1 cellular context compared by ENCODE assay signal in the genomic region with DNA sequence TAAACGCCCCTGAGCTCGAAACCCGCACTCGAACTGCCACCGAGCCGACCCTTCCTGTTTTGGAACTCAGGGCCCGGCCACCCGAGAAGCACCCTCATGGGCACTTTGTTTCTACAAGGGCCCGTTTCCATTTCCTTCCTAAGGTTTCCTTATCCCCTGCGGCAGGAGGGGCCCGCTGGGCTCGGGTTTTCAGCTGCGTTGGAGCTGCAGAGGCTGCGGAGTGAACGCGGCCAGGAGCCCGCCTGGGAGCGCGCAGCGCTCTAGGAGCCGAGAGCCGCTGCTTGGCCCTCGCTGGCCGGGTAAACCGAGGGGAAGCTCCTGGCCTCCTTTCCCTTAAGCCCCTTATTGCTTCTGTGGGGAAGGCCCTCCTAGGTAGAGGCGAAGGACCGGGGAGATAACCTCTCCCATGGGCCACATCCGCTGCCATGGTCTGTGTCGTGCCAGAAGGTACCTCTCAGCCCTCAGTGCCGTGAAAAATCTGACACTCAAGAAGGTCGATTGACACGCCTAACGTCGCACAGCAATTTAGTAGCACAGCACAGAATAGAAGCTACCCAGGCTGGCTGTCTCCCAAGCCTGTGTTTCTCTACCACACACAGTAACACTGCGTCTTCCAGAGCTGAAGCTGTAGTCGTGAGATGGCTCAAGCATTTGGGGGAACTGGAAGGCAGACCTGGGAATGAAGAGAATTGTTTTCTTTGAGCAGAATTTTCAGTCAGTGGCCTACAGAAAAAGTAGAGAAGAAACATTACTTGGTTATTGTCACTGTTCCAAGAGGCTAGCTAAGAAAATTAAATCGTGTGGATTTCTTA.
A peak's percentile ranks its signal among the peaks of the same experiment; 100 is the strongest.
TF ChIP-seq lines count a peak whose summit lies in the region.

No MANE protein-coding gene starts in this region.

TF ChIP-seq in K562, 482 proteins besides CTCF, POLR2A, EP300 and RAD21 (continued from another document and continues in another):
- TF ChIP-seq, protein P1, sequence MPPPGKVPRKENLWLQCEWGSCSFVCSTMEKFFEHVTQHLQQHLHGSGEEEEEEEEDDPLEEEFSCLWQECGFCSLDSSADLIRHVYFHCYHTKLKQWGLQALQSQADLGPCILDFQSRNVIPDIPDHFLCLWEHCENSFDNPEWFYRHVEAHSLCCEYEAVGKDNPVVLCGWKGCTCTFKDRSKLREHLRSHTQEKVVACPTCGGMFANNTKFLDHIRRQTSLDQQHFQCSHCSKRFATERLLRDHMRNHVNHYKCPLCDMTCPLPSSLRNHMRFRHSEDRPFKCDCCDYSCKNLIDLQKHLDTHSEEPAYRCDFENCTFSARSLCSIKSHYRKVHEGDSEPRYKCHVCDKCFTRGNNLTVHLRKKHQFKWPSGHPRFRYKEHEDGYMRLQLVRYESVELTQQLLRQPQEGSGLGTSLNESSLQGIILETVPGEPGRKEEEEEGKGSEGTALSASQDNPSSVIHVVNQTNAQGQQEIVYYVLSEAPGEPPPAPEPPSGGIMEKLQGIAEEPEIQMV (tag; conservative IDR thresholded peaks at IDR 0.05; ENCODE audit: low read depth), result no peak
- 0 out of 4 replicates have a peak, but pooled peaks of 1 of the 2 experiments have one; percentile 17 for TF ChIP-seq SRF (CRISPR knock-in tag; IDR thresholded peaks at IDR 0.05)
- no peak for TF ChIP-seq NFIC (IDR thresholded peaks at IDR 0.05)
- no peak for TF ChIP-seq HNRNPL (IDR thresholded peaks at IDR 0.05; ENCODE audit: low read depth, low read length)
- TF ChIP-seq PHF20 (IDR thresholded peaks at IDR 0.05; ENCODE audit: partially characterized antibody), result no peak
- no peak for TF ChIP-seq CBX2 (IDR thresholded peaks at IDR 0.05; ENCODE audit: insufficient read depth, low read length, poor library complexity, severe bottlenecking)
- no peak for TF ChIP-seq ZC3H8 (IDR thresholded peaks at IDR 0.05)
- TF ChIP-seq ZNF239 (CRISPR knock-in tag; IDR thresholded peaks at IDR 0.05), result no peak
- no peak for TF ChIP-seq HDAC8 (tag; IDR thresholded peaks at IDR 0.05)
- TF ChIP-seq, protein P2, sequence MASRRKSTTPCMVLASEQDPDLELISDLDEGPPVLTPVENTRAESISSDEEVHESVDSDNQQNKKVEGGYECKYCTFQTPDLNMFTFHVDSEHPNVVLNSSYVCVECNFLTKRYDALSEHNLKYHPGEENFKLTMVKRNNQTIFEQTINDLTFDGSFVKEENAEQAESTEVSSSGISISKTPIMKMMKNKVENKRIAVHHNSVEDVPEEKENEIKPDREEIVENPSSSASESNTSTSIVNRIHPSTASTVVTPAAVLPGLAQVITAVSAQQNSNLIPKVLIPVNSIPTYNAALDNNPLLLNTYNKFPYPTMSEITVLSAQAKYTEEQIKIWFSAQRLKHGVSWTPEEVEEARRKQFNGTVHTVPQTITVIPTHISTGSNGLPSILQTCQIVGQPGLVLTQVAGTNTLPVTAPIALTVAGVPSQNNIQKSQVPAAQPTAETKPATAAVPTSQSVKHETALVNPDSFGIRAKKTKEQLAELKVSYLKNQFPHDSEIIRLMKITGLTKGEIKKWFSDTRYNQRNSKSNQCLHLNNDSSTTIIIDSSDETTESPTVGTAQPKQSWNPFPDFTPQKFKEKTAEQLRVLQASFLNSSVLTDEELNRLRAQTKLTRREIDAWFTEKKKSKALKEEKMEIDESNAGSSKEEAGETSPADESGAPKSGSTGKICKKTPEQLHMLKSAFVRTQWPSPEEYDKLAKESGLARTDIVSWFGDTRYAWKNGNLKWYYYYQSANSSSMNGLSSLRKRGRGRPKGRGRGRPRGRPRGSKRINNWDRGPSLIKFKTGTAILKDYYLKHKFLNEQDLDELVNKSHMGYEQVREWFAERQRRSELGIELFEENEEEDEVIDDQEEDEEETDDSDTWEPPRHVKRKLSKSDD (conservative IDR thresholded peaks at IDR 0.05; ENCODE audit: low read length), result no peak
- TF ChIP-seq ELF1 (tag; IDR thresholded peaks at IDR 0.05), result no peak
- no peak for TF ChIP-seq NONO (IDR thresholded peaks at IDR 0.05; ENCODE audit: low read depth in 2 of 2, low read length in 1 of 2)
- TF ChIP-seq CSDE1 (IDR thresholded peaks at IDR 0.05), result no peak
- TF ChIP-seq ZNF766 (CRISPR knock-in tag; conservative IDR thresholded peaks at IDR 0.05), result no peak
- no peak for TF ChIP-seq ZKSCAN1 (IDR thresholded peaks at IDR 0.05; ENCODE audit: low read depth, low read length)
- TF ChIP-seq SMARCA5 (IDR thresholded peaks at IDR 0.05), result no peak
- TF ChIP-seq RBM15 (IDR thresholded peaks at IDR 0.05; ENCODE audit: insufficient read depth, low read length), result no peak
- peak; percentile 20; the same call in 1 of the 2 replicates for TF ChIP-seq ZNF175 (CRISPR knock-in tag; IDR thresholded peaks at IDR 0.05; ENCODE audit: low read depth)
- no peak for TF ChIP-seq SMARCC2 (IDR thresholded peaks at IDR 0.05; ENCODE audit: low read depth)
- TF ChIP-seq, protein P3, sequence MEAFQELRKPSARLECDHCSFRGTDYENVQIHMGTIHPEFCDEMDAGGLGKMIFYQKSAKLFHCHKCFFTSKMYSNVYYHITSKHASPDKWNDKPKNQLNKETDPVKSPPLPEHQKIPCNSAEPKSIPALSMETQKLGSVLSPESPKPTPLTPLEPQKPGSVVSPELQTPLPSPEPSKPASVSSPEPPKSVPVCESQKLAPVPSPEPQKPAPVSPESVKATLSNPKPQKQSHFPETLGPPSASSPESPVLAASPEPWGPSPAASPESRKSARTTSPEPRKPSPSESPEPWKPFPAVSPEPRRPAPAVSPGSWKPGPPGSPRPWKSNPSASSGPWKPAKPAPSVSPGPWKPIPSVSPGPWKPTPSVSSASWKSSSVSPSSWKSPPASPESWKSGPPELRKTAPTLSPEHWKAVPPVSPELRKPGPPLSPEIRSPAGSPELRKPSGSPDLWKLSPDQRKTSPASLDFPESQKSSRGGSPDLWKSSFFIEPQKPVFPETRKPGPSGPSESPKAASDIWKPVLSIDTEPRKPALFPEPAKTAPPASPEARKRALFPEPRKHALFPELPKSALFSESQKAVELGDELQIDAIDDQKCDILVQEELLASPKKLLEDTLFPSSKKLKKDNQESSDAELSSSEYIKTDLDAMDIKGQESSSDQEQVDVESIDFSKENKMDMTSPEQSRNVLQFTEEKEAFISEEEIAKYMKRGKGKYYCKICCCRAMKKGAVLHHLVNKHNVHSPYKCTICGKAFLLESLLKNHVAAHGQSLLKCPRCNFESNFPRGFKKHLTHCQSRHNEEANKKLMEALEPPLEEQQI (IDR thresholded peaks at IDR 0.05), result no peak
- TF ChIP-seq YY1 (IDR thresholded peaks at IDR 0.05; ENCODE audit: borderline replicate concordance in 1 of 3, control insufficient read depth in 1 of 3, extremely low read depth in 1 of 3, insufficient read depth in 3 of 3, insufficient read length in 1 of 3, insufficient replicate concordance in 2 of 3, low read depth in 1 of 3, low read length in 2 of 3), result peak in 1 of 3 experiments; percentile 11
- TF ChIP-seq NFE2L1 (tag; IDR thresholded peaks at IDR 0.05; ENCODE audit: borderline replicate concordance, low read depth), result no peak
- TF ChIP-seq KLF1 (tag; IDR thresholded peaks at IDR 0.05), result no peak
- TF ChIP-seq, protein P4, sequence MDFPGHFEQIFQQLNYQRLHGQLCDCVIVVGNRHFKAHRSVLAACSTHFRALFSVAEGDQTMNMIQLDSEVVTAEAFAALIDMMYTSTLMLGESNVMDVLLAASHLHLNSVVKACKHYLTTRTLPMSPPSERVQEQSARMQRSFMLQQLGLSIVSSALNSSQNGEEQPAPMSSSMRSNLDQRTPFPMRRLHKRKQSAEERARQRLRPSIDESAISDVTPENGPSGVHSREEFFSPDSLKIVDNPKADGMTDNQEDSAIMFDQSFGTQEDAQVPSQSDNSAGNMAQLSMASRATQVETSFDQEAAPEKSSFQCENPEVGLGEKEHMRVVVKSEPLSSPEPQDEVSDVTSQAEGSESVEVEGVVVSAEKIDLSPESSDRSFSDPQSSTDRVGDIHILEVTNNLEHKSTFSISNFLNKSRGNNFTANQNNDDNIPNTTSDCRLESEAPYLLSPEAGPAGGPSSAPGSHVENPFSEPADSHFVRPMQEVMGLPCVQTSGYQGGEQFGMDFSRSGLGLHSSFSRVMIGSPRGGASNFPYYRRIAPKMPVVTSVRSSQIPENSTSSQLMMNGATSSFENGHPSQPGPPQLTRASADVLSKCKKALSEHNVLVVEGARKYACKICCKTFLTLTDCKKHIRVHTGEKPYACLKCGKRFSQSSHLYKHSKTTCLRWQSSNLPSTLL (IDR thresholded peaks at IDR 0.05), result no peak
- no peak for TF ChIP-seq NBN (IDR thresholded peaks at IDR 0.05; ENCODE audit: low read depth)
- no peak for TF ChIP-seq ZNF830 (CRISPR knock-in tag; IDR thresholded peaks at IDR 0.05)
- no peak for TF ChIP-seq ZNF551 (CRISPR knock-in tag; IDR thresholded peaks at IDR 0.05)
- no peak for TF ChIP-seq PPARD (CRISPR knock-in tag; IDR thresholded peaks at IDR 0.05)
- TF ChIP-seq, protein P5, sequence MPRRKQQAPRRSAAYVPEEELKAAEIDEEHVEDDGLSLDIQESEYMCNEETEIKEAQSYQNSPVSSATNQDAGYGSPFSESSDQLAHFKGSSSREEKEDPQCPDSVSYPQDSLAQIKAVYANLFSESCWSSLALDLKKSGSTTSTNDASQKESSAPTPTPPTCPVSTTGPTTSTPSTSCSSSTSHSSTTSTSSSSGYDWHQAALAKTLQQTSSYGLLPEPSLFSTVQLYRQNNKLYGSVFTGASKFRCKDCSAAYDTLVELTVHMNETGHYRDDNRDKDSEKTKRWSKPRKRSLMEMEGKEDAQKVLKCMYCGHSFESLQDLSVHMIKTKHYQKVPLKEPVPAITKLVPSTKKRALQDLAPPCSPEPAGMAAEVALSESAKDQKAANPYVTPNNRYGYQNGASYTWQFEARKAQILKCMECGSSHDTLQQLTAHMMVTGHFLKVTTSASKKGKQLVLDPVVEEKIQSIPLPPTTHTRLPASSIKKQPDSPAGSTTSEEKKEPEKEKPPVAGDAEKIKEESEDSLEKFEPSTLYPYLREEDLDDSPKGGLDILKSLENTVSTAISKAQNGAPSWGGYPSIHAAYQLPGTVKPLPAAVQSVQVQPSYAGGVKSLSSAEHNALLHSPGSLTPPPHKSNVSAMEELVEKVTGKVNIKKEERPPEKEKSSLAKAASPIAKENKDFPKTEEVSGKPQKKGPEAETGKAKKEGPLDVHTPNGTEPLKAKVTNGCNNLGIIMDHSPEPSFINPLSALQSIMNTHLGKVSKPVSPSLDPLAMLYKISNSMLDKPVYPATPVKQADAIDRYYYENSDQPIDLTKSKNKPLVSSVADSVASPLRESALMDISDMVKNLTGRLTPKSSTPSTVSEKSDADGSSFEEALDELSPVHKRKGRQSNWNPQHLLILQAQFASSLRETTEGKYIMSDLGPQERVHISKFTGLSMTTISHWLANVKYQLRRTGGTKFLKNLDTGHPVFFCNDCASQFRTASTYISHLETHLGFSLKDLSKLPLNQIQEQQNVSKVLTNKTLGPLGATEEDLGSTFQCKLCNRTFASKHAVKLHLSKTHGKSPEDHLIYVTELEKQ (CRISPR knock-in tag; IDR thresholded peaks at IDR 0.05), result no peak
- peak; percentile 47 for TF ChIP-seq RBBP5 (IDR thresholded peaks at IDR 0.05; ENCODE audit: borderline replicate concordance, insufficient read depth, low read length, poor library complexity, severe bottlenecking)
- TF ChIP-seq PRPF4 (IDR thresholded peaks at IDR 0.05; ENCODE audit: insufficient read depth, low read depth, low read length, poor library complexity, severe bottlenecking), result no peak
- TF ChIP-seq, protein P6, sequence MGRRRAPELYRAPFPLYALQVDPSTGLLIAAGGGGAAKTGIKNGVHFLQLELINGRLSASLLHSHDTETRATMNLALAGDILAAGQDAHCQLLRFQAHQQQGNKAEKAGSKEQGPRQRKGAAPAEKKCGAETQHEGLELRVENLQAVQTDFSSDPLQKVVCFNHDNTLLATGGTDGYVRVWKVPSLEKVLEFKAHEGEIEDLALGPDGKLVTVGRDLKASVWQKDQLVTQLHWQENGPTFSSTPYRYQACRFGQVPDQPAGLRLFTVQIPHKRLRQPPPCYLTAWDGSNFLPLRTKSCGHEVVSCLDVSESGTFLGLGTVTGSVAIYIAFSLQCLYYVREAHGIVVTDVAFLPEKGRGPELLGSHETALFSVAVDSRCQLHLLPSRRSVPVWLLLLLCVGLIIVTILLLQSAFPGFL (CRISPR knock-in tag; IDR thresholded peaks at IDR 0.05), result no peak
- TF ChIP-seq PTTG1 (tag; IDR thresholded peaks at IDR 0.05; ENCODE audit: low read depth), result no peak
- no peak for TF ChIP-seq ZNF23 (CRISPR knock-in tag; IDR thresholded peaks at IDR 0.05)
- TF ChIP-seq, protein P7, sequence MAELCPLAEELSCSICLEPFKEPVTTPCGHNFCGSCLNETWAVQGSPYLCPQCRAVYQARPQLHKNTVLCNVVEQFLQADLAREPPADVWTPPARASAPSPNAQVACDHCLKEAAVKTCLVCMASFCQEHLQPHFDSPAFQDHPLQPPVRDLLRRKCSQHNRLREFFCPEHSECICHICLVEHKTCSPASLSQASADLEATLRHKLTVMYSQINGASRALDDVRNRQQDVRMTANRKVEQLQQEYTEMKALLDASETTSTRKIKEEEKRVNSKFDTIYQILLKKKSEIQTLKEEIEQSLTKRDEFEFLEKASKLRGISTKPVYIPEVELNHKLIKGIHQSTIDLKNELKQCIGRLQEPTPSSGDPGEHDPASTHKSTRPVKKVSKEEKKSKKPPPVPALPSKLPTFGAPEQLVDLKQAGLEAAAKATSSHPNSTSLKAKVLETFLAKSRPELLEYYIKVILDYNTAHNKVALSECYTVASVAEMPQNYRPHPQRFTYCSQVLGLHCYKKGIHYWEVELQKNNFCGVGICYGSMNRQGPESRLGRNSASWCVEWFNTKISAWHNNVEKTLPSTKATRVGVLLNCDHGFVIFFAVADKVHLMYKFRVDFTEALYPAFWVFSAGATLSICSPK (IDR thresholded peaks at IDR 0.05; ENCODE audit: borderline replicate concordance), result no peak
- TF ChIP-seq, protein P8, sequence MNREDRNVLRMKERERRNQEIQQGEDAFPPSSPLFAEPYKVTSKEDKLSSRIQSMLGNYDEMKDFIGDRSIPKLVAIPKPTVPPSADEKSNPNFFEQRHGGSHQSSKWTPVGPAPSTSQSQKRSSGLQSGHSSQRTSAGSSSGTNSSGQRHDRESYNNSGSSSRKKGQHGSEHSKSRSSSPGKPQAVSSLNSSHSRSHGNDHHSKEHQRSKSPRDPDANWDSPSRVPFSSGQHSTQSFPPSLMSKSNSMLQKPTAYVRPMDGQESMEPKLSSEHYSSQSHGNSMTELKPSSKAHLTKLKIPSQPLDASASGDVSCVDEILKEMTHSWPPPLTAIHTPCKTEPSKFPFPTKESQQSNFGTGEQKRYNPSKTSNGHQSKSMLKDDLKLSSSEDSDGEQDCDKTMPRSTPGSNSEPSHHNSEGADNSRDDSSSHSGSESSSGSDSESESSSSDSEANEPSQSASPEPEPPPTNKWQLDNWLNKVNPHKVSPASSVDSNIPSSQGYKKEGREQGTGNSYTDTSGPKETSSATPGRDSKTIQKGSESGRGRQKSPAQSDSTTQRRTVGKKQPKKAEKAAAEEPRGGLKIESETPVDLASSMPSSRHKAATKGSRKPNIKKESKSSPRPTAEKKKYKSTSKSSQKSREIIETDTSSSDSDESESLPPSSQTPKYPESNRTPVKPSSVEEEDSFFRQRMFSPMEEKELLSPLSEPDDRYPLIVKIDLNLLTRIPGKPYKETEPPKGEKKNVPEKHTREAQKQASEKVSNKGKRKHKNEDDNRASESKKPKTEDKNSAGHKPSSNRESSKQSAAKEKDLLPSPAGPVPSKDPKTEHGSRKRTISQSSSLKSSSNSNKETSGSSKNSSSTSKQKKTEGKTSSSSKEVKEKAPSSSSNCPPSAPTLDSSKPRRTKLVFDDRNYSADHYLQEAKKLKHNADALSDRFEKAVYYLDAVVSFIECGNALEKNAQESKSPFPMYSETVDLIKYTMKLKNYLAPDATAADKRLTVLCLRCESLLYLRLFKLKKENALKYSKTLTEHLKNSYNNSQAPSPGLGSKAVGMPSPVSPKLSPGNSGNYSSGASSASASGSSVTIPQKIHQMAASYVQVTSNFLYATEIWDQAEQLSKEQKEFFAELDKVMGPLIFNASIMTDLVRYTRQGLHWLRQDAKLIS (CRISPR knock-in tag; IDR thresholded peaks at IDR 0.05), result no peak
- TF ChIP-seq CTBP1 (IDR thresholded peaks at IDR 0.05; ENCODE audit: borderline replicate concordance), result no peak
- TF ChIP-seq EZH2 (IDR thresholded peaks at IDR 0.05; ENCODE audit: borderline replicate concordance, low read depth, low read length), result no peak
- TF ChIP-seq ASH1L (IDR thresholded peaks at IDR 0.05; ENCODE audit: borderline replicate concordance, low read depth, partially characterized antibody), result no peak
